In genomic region chr6:169725270-169726048, GRCh38 we compare ENCODE assay signal across 8 cellular contexts. TPM values are rescaled to one million over a fixed set of nuclear protein-coding genes. Genes with fewer than 3 reads are reported as not detected.
DNase-seq lines count a peak whose midpoint lies in the region; ATAC-seq lines count a peak whose summit lies in the region.

No MANE protein-coding gene starts in this region.

- POLR2A ChIA-PET in CD8-positive, alpha-beta memory T cell (lab: Charles Lee) = interaction anchor here (0.8 to 5.6 kb wide), 4 partner anchors 9 to 26 kb away, joined by 3 to 69 read pairs (median 6); partner anchors contain the start of genes C6orf120, DYNLT2, ERMARD and WDR27

- no peak for ATAC-seq in activated T-cell treated with anti-CD3 and anti-CD28 coated beads, Interleukin-2, amount 50 U/mL, for 4 hours
- no peak for ATAC-seq in HG03457 (IDR thresholded peaks at IDR 0.05; ENCODE audit: unreplicated experiment)
- no peak for ATAC-seq in GM19467 (IDR thresholded peaks at IDR 0.05; ENCODE audit: unreplicated experiment)

- peaks cover 6% of the 10 kb centered on the region; the same call in 1 of the 2 replicates for H4K20me1 ChIP-seq in Karpas-422 (ENCODE audit: insufficient read depth, low read depth, low read length)

- peak overlapping the region; percentile 85 to 92 (median 89) for H3K4me3 Mint-ChIP-seq in CD8-positive, alpha-beta memory T cell
- H3K4me3 Mint-ChIP-seq in activated T-cell treated with anti-CD3 and anti-CD28 coated beads, Interleukin-2, amount 50 U/mL, for 4 hours = peak overlapping the region; percentile 83

- no peaks in the 10 kb centered on the region for H3K9me3 Mint-ChIP-seq in CD8-positive, alpha-beta memory T cell
- H3K9me3 Mint-ChIP-seq in activated T-cell treated with anti-CD3 and anti-CD28 coated beads, Interleukin-2, amount 50 U/mL, for 4 hours = no peaks in the 10 kb centered on the region

- peak overlapping the region; percentile 51 for H3K4me3 ChIP-seq in CD8-positive, alpha-beta memory T cell (ENCODE audit: low read length)
- H3K4me3 ChIP-seq in Karpas-422 (ENCODE audit: low read length) (peak overlapping the region; percentile 64), neuron (ENCODE audit: low read length) (peak overlapping the region; percentile 81)

- peak in 2 of 5 donors; percentile 26 to 52 for DNase-seq in CD8-positive, alpha-beta memory T cell
- DNase-seq in Karpas-422 (no peak), germinal center (ENCODE audit: low spot score) (peak; percentile 6), OCI-M1 (lab: John Stamatoyannopoulos, UW) (no peak)
- DNase-seq in activated T-cell treated with anti-CD3 and anti-CD28 coated beads, Interleukin-2, amount 50 U/mL, for 4 hours = peak; percentile 7

- H3K36me3 Mint-ChIP-seq in CD8-positive, alpha-beta memory T cell = peaks cover 0 to 11% (median 0%) of the 10 kb centered on the region in 3 donors
- peaks cover under 1% of the 10 kb centered on the region for H3K36me3 Mint-ChIP-seq in activated T-cell treated with anti-CD3 and anti-CD28 coated beads, Interleukin-2, amount 50 U/mL, for 4 hours (ENCODE audit: insufficient read depth)

- H3K9me3 ChIP-seq in CD8-positive, alpha-beta memory T cell (ENCODE audit: low read length) = no peaks in the 10 kb centered on the region
- H3K9me3 ChIP-seq in Karpas-422 (ENCODE audit: low read length) (no peaks in the 10 kb centered on the region), neuron (ENCODE audit: low read length) (no peaks in the 10 kb centered on the region)

- peaks cover 30% of the 10 kb centered on the region for H3K79me2 ChIP-seq in Karpas-422 (ENCODE audit: low read length)

- peak overlapping the region; percentile 40 for H3K27ac ChIP-seq in CD8-positive, alpha-beta memory T cell (ENCODE audit: low read depth, low read length)
- H3K27ac ChIP-seq in Karpas-422 (ENCODE audit: low read length) = no peak overlapping the region

- CTCF ChIA-PET in CD8-positive, alpha-beta memory T cell (lab: Charles Lee) = interaction anchor here (0.8 to 1.4 kb wide), 3 partner anchors 15 to 70 kb away, joined by 3 to 4 read pairs (median 3); partner anchors contain the start of genes DYNLT2 and ERMARD

- peak overlapping the region; percentile 72 for H3K9ac ChIP-seq in Karpas-422 (ENCODE audit: low read length)

- H3K4me1 Mint-ChIP-seq in CD8-positive, alpha-beta memory T cell = peaks cover 28 to 45% (median 39%) of the 10 kb centered on the region in 3 donors
- peaks cover 22% of the 10 kb centered on the region for H3K4me1 Mint-ChIP-seq in activated T-cell treated with anti-CD3 and anti-CD28 coated beads, Interleukin-2, amount 50 U/mL, for 4 hours (ENCODE audit: low read depth)

- peak overlapping the region; percentile 72 for H3K4me2 ChIP-seq in Karpas-422 (ENCODE audit: low read depth, low read length, poor library complexity, severe bottlenecking)

- peak overlapping the region; percentile 92; the same call in 1 of the 2 replicates for H2AFZ ChIP-seq in Karpas-422 (ENCODE audit: low read length)
- peak overlapping the region; percentile 37 for H2AFZ ChIP-seq in neuron (ENCODE audit: low read depth, low read length)

- H3K27me3 Mint-ChIP-seq in CD8-positive, alpha-beta memory T cell = peaks cover 0 to 1% of the 10 kb centered on the region in 2 donors
- no peaks in the 10 kb centered on the region for H3K27me3 Mint-ChIP-seq in activated T-cell treated with anti-CD3 and anti-CD28 coated beads, Interleukin-2, amount 50 U/mL, for 4 hours (ENCODE audit: low read depth)

- no peaks in the 10 kb centered on the region for H3K36me3 ChIP-seq in CD8-positive, alpha-beta memory T cell (ENCODE audit: insufficient read depth, low read length)
- H3K36me3 ChIP-seq in Karpas-422 (ENCODE audit: insufficient read depth, low read length) (peaks cover 3% of the 10 kb centered on the region), neuron (ENCODE audit: insufficient read depth, low read length) (peaks cover 1% of the 10 kb centered on the region)

- no peaks in the 10 kb centered on the region for H3K9me2 ChIP-seq in Karpas-422 (replicated peaks; ENCODE audit: insufficient read depth, low read length)

- peak overlapping the region; percentile 37 to 92 (median 89) for H3K27ac Mint-ChIP-seq in CD8-positive, alpha-beta memory T cell

- H3K4me1 ChIP-seq in CD8-positive, alpha-beta memory T cell (ENCODE audit: insufficient read depth, low read length) = peaks cover 30% of the 10 kb centered on the region
- H3K4me1 ChIP-seq in Karpas-422 (ENCODE audit: low read length) (peaks cover 31% of the 10 kb centered on the region), neuron (ENCODE audit: insufficient read depth, low read length) (peaks cover 36% of the 10 kb centered on the region)

- no peaks in the 10 kb centered on the region for H3K27me3 ChIP-seq in CD8-positive, alpha-beta memory T cell (ENCODE audit: insufficient read depth, low read length, poor library complexity, severe bottlenecking)
- no peaks in the 10 kb centered on the region for H3K27me3 ChIP-seq in Karpas-422 (ENCODE audit: low read length)
- H3K27me3 ChIP-seq in neuron (ENCODE audit: insufficient read depth, low read length) = no peaks in the 10 kb centered on the region

RNA-seq across cellular contexts. Expression of gene PHF10, which starts 1.2 kb away (rescaled TPM):
- 10 to 100 TPM; 69.6 to 71.5 TPM for total RNA-seq in CD8-positive, alpha-beta memory T cell
- 17.6 TPM for polyA plus RNA-seq in CD8-positive, alpha-beta memory T cell
- total RNA-seq in Karpas-422 (2014; rRNA removed; shearing (Covaris generic); ENCODE audit: low replicate concordance) = 37.9 and 53.2 TPM in 2 replicates
- total RNA-seq in activated T-cell treated with anti-CD3 and anti-CD28 coated beads, Interleukin-2, amount 50 U/mL, for 4 hours = 10 to 100 TPM; 49.6 to 58.7 (median 53.8) TPM

RNA-seq across cellular contexts. Expression of gene C6orf120, which starts 23.5 kb away (rescaled TPM):
- 10 to 100 TPM; 23.6 to 25.5 TPM for total RNA-seq in CD8-positive, alpha-beta memory T cell
- polyA plus RNA-seq in CD8-positive, alpha-beta memory T cell = 8.9 TPM
- total RNA-seq in Karpas-422 (2014; rRNA removed; shearing (Covaris generic); ENCODE audit: low replicate concordance) = 43.9 and 51.4 TPM in 2 replicates
- 10 to 100 TPM; 31.2 to 32.0 (median 31.4) TPM for total RNA-seq in activated T-cell treated with anti-CD3 and anti-CD28 coated beads, Interleukin-2, amount 50 U/mL, for 4 hours

RNA-seq across cellular contexts. Expression of gene WDR27, which starts 23.6 kb away (rescaled TPM):
- total RNA-seq in CD8-positive, alpha-beta memory T cell = 10 to 100 TPM; 24.5 to 29.4 TPM
- 7.4 TPM for polyA plus RNA-seq in CD8-positive, alpha-beta memory T cell
- total RNA-seq in Karpas-422 (2014; rRNA removed; shearing (Covaris generic); ENCODE audit: low replicate concordance) = 63.0 and 76.8 TPM in 2 replicates
- total RNA-seq in activated T-cell treated with anti-CD3 and anti-CD28 coated beads, Interleukin-2, amount 50 U/mL, for 4 hours = 10 to 100 TPM; 11.9 to 14.4 (median 13.4) TPM

RNA-seq across cellular contexts. Expression of gene DYNLT2, which starts 25.9 kb away (rescaled TPM):
- total RNA-seq in CD8-positive, alpha-beta memory T cell = 1 to 10 TPM; 1.4 to 1.9 TPM
- 0.67 TPM for polyA plus RNA-seq in CD8-positive, alpha-beta memory T cell
- total RNA-seq in Karpas-422 (2014; rRNA removed; shearing (Covaris generic); ENCODE audit: low replicate concordance) = 5.8 and 6.1 TPM in 2 replicates
- total RNA-seq in activated T-cell treated with anti-CD3 and anti-CD28 coated beads, Interleukin-2, amount 50 U/mL, for 4 hours = 1 to 10 TPM in 2 of 3 donors, under 1 TPM in 1; 0.95 to 1.7 (median 1.6) TPM

RNA-seq across cellular contexts. Expression of gene ERMARD, which starts 26.0 kb away (rescaled TPM):
- total RNA-seq in CD8-positive, alpha-beta memory T cell = 10 to 100 TPM; 26.2 to 27.9 TPM
- 12.1 TPM for polyA plus RNA-seq in CD8-positive, alpha-beta memory T cell
- total RNA-seq in Karpas-422 (2014; rRNA removed; shearing (Covaris generic); ENCODE audit: low replicate concordance) = 12.6 and 38.5 TPM in 2 replicates
- 10 to 100 TPM; 19.2 to 26.0 (median 22.4) TPM for total RNA-seq in activated T-cell treated with anti-CD3 and anti-CD28 coated beads, Interleukin-2, amount 50 U/mL, for 4 hours

Comparison
In these comparisons a context has a peak if more than half of its experiments do, and no peak if none do; other contexts are left out.
1. DNase-seq: peak in activated T-cell treated with anti-CD3 and anti-CD28 coated beads, Interleukin-2, amount 50 U/mL, for 4 hours (single experiment) and germinal center (single experiment); none in Karpas-422 (single experiment) and OCI-M1 (single experiment).
2. Peak in every context shown above with its lines, with median percentiles within 50 percentile points of each other: H3K4me3 ChIP-seq.